ENCODE assay signal across 1 cellular context in the genomic region with DNA sequence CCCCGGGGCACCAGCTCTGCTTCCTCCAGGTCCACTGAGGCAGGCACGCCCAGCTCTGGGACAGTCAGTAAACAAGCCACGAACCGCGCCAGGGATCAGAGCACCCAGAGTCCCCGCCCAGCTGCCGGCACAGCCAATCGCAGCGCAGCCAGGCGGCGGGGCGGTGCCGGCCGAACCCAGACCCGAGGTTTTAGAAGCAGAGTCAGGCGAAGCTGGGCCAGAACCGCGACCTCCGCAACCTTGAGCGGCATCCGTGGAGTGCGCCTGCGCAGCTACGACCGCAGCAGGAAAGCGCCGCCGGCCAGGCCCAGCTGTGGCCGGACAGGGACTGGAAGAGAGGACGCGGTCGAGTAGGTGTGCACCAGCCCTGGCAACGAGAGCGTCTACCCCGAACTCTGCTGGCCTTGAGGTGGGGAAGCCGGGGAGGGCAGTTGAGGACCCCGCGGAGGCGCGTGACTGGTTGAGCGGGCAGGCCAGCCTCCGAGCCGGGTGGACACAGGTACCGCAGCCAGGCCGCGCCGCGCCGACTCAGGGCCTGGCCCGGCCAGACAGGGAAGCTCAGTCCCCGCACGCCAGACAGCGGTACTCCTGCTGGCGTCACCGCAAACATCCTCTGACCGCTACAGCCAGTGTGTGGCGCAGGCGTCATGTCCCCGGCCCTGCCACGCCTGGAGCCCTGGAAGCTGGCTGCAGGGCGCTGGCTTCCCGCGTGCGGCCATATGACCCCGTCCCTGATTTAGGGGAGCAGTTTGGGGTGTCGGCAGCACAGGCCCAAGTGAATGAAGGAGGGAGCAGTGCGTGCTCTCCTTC.
TF ChIP-seq lines count a peak whose summit lies in the region.

A gene (plus strand): TSS at position 220 of the 810 bp plus-strand sequence. CDS start 1,485 bp downstream, outside the sequence.

TF ChIP-seq in HepG2, 621 proteins besides CTCF, POLR2A, EP300 and RAD21 (continued from another document and continues in another):
- TF ChIP-seq PITX1 (CRISPR knock-in tag; IDR thresholded peaks at IDR 0.05) (peak; percentile 31; the same call in 1 of the 2 replicates), PHF20 (CRISPR knock-in tag; IDR thresholded peaks at IDR 0.05) (no peak), ZNF570 (CRISPR knock-in tag; IDR thresholded peaks at IDR 0.05; ENCODE audit: borderline replicate concordance) (no peak), ZNF343 (CRISPR knock-in tag; IDR thresholded peaks at IDR 0.05) (peak; percentile 96), NR2C2 (CRISPR knock-in tag; IDR thresholded peaks at IDR 0.05; ENCODE audit: borderline replicate concordance) (peak; percentile 72), TOE1 (CRISPR knock-in tag; IDR thresholded peaks at IDR 0.05) (0 out of 2 replicates have a peak, but pooled peaks have one; percentile 31), KMT2B (CRISPR knock-in tag; IDR thresholded peaks at IDR 0.05) (peak; percentile 56; the same call in 1 of the 2 replicates), ARHGAP35 (CRISPR knock-in tag; IDR thresholded peaks at IDR 0.05; ENCODE audit: borderline replicate concordance) (peak; percentile 70), TARDBP (CRISPR knock-in tag; IDR thresholded peaks at IDR 0.05) (peak; percentile 51; the same call in 1 of the 2 replicates), TBL1XR1 (IDR thresholded peaks at IDR 0.05; ENCODE audit: borderline replicate concordance, low read length, partially characterized antibody) (no peak), ZNF644 (CRISPR knock-in tag; IDR thresholded peaks at IDR 0.05; ENCODE audit: low read depth) (no peak), ONECUT2 (CRISPR knock-in tag; IDR thresholded peaks at IDR 0.05) (peak; percentile 25; the same call in 1 of the 2 replicates), BORCS8-MEF2B (CRISPR knock-in tag; IDR thresholded peaks at IDR 0.05) (no peak), AKAP8 (CRISPR knock-in tag; IDR thresholded peaks at IDR 0.05) (peak; percentile 81; the same call in 1 of the 2 replicates), ETV6 (CRISPR knock-in tag; conservative IDR thresholded peaks at IDR 0.05) (peak; percentile 68), MED1 (CRISPR knock-in tag; IDR thresholded peaks at IDR 0.05) (peak; percentile 66), GPN1 (CRISPR knock-in tag; IDR thresholded peaks at IDR 0.05; ENCODE audit: borderline replicate concordance) (no peak), ZNF256 (CRISPR knock-in tag; conservative IDR thresholded peaks at IDR 0.05) (peak; percentile 93), ZMYM2 (CRISPR knock-in tag; IDR thresholded peaks at IDR 0.05) (peak; percentile 85), ZNF629 (CRISPR knock-in tag; conservative IDR thresholded peaks at IDR 0.05) (no peak; the same call in 1 of the 2 replicates), ZNF550 (CRISPR knock-in tag; IDR thresholded peaks at IDR 0.05; ENCODE audit: borderline replicate concordance) (peak; percentile 95; the same call in 1 of the 2 replicates), NFE2L2 (IDR thresholded peaks at IDR 0.05; ENCODE audit: low read length) (no peak), SMAD3 (CRISPR knock-in tag; IDR thresholded peaks at IDR 0.05) (peak; percentile 62; the same call in 1 of the 2 replicates), IRX3 (CRISPR knock-in tag; IDR thresholded peaks at IDR 0.05; ENCODE audit: borderline replicate concordance, low read depth) (0 out of 2 replicates have a peak, but pooled peaks have one; percentile 19), ZNF33B (CRISPR knock-in tag; IDR thresholded peaks at IDR 0.05) (peak; percentile 68; the same call in 1 of the 2 replicates), ZNF17 (CRISPR knock-in tag; IDR thresholded peaks at IDR 0.05) (no peak), ARNT2 (CRISPR knock-in tag; IDR thresholded peaks at IDR 0.05; ENCODE audit: low read depth) (peak; percentile 91), ZNF260 (CRISPR knock-in tag; IDR thresholded peaks at IDR 0.05; ENCODE audit: borderline replicate concordance, low read depth) (0 out of 2 replicates have a peak, but pooled peaks have one; percentile 23), BCL6 (CRISPR knock-in tag; IDR thresholded peaks at IDR 0.05) (peak; percentile 42)
- TF ChIP-seq, protein P1, sequence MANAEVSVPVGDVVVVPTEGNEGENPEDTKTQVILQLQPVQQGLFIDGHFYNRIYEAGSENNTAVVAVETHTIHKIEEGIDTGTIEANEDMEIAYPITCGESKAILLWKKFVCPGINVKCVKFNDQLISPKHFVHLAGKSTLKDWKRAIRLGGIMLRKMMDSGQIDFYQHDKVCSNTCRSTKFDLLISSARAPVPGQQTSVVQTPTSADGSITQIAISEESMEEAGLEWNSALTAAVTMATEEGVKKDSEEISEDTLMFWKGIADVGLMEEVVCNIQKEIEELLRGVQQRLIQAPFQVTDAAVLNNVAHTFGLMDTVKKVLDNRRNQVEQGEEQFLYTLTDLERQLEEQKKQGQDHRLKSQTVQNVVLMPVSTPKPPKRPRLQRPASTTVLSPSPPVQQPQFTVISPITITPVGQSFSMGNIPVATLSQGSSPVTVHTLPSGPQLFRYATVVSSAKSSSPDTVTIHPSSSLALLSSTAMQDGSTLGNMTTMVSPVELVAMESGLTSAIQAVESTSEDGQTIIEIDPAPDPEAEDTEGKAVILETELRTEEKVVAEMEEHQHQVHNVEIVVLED (CRISPR knock-in tag; IDR thresholded peaks at IDR 0.05; ENCODE audit: borderline replicate concordance), result peak; percentile 50; the same call in 1 of the 2 replicates
- TF ChIP-seq, protein P2, sequence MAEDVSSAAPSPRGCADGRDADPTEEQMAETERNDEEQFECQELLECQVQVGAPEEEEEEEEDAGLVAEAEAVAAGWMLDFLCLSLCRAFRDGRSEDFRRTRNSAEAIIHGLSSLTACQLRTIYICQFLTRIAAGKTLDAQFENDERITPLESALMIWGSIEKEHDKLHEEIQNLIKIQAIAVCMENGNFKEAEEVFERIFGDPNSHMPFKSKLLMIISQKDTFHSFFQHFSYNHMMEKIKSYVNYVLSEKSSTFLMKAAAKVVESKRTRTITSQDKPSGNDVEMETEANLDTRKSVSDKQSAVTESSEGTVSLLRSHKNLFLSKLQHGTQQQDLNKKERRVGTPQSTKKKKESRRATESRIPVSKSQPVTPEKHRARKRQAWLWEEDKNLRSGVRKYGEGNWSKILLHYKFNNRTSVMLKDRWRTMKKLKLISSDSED (CRISPR knock-in tag; IDR thresholded peaks at IDR 0.05), result peak; percentile 92
- TF ChIP-seq, protein P3, sequence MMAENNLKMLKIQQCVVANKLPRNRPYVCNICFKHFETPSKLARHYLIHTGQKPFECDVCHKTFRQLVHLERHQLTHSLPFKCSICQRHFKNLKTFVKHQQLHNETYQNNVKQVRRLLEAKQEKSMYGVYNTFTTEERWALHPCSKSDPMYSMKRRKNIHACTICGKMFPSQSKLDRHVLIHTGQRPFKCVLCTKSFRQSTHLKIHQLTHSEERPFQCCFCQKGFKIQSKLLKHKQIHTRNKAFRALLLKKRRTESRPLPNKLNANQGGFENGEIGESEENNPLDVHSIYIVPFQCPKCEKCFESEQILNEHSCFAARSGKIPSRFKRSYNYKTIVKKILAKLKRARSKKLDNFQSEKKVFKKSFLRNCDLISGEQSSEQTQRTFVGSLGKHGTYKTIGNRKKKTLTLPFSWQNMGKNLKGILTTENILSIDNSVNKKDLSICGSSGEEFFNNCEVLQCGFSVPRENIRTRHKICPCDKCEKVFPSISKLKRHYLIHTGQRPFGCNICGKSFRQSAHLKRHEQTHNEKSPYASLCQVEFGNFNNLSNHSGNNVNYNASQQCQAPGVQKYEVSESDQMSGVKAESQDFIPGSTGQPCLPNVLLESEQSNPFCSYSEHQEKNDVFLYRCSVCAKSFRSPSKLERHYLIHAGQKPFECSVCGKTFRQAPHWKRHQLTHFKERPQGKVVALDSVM (CRISPR knock-in tag; IDR thresholded peaks at IDR 0.05), result peak; percentile 30; the same call in 1 of the 2 replicates
- TF ChIP-seq, protein P4, sequence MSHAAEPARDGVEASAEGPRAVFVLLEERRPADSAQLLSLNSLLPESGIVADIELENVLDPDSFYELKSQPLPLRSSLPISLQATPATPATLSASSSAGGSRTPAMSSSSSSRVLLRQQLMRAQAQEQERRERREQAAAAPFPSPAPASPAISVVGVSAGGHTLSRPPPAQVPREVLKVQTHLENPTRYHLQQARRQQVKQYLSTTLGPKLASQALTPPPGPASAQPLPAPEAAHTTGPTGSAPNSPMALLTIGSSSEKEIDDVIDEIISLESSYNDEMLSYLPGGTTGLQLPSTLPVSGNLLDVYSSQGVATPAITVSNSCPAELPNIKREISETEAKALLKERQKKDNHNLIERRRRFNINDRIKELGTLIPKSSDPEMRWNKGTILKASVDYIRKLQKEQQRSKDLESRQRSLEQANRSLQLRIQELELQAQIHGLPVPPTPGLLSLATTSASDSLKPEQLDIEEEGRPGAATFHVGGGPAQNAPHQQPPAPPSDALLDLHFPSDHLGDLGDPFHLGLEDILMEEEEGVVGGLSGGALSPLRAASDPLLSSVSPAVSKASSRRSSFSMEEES (CRISPR knock-in tag; IDR thresholded peaks at IDR 0.05), result peak; percentile 54; the same call in 1 of the 2 replicates
- TF ChIP-seq, protein P5, sequence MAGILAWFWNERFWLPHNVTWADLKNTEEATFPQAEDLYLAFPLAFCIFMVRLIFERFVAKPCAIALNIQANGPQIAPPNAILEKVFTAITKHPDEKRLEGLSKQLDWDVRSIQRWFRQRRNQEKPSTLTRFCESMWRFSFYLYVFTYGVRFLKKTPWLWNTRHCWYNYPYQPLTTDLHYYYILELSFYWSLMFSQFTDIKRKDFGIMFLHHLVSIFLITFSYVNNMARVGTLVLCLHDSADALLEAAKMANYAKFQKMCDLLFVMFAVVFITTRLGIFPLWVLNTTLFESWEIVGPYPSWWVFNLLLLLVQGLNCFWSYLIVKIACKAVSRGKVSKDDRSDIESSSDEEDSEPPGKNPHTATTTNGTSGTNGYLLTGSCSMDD (CRISPR knock-in tag; IDR thresholded peaks at IDR 0.05), result no peak
- TF ChIP-seq, protein P6, sequence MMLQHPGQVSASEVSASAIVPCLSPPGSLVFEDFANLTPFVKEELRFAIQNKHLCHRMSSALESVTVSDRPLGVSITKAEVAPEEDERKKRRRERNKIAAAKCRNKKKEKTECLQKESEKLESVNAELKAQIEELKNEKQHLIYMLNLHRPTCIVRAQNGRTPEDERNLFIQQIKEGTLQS (CRISPR knock-in tag; IDR thresholded peaks at IDR 0.05), result peak; percentile 50; the same call in 1 of the 2 replicates
- TF ChIP-seq, protein P7, sequence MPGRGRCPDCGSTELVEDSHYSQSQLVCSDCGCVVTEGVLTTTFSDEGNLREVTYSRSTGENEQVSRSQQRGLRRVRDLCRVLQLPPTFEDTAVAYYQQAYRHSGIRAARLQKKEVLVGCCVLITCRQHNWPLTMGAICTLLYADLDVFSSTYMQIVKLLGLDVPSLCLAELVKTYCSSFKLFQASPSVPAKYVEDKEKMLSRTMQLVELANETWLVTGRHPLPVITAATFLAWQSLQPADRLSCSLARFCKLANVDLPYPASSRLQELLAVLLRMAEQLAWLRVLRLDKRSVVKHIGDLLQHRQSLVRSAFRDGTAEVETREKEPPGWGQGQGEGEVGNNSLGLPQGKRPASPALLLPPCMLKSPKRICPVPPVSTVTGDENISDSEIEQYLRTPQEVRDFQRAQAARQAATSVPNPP (CRISPR knock-in tag; IDR thresholded peaks at IDR 0.05), result 0 out of 2 replicates have a peak, but pooled peaks have one; percentile 44
- TF ChIP-seq, protein P8, sequence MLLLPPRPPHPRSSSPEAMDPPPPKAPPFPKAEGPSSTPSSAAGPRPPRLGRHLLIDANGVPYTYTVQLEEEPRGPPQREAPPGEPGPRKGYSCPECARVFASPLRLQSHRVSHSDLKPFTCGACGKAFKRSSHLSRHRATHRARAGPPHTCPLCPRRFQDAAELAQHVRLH (CRISPR knock-in tag; IDR thresholded peaks at IDR 0.05; ENCODE audit: borderline replicate concordance, low read depth), result no peak
- TF ChIP-seq, protein P9, sequence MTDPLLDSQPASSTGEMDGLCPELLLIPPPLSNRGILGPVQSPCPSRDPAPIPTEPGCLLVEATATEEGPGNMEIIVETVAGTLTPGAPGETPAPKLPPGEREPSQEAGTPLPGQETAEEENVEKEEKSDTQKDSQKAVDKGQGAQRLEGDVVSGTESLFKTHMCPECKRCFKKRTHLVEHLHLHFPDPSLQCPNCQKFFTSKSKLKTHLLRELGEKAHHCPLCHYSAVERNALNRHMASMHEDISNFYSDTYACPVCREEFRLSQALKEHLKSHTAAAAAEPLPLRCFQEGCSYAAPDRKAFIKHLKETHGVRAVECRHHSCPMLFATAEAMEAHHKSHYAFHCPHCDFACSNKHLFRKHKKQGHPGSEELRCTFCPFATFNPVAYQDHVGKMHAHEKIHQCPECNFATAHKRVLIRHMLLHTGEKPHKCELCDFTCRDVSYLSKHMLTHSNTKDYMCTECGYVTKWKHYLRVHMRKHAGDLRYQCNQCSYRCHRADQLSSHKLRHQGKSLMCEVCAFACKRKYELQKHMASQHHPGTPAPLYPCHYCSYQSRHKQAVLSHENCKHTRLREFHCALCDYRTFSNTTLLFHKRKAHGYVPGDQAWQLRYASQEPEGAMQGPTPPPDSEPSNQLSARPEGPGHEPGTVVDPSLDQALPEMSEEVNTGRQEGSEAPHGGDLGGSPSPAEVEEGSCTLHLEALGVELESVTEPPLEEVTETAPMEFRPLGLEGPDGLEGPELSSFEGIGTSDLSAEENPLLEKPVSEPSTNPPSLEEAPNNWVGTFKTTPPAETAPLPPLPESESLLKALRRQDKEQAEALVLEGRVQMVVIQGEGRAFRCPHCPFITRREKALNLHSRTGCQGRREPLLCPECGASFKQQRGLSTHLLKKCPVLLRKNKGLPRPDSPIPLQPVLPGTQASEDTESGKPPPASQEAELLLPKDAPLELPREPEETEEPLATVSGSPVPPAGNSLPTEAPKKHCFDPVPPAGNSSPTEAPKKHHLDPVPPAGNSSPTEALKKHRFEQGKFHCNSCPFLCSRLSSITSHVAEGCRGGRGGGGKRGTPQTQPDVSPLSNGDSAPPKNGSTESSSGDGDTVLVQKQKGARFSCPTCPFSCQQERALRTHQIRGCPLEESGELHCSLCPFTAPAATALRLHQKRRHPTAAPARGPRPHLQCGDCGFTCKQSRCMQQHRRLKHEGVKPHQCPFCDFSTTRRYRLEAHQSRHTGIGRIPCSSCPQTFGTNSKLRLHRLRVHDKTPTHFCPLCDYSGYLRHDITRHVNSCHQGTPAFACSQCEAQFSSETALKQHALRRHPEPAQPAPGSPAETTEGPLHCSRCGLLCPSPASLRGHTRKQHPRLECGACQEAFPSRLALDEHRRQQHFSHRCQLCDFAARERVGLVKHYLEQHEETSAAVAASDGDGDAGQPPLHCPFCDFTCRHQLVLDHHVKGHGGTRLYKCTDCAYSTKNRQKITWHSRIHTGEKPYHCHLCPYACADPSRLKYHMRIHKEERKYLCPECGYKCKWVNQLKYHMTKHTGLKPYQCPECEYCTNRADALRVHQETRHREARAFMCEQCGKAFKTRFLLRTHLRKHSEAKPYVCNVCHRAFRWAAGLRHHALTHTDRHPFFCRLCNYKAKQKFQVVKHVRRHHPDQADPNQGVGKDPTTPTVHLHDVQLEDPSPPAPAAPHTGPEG (CRISPR knock-in tag; IDR thresholded peaks at IDR 0.05), result peak; percentile 84
- TF ChIP-seq, protein P10, sequence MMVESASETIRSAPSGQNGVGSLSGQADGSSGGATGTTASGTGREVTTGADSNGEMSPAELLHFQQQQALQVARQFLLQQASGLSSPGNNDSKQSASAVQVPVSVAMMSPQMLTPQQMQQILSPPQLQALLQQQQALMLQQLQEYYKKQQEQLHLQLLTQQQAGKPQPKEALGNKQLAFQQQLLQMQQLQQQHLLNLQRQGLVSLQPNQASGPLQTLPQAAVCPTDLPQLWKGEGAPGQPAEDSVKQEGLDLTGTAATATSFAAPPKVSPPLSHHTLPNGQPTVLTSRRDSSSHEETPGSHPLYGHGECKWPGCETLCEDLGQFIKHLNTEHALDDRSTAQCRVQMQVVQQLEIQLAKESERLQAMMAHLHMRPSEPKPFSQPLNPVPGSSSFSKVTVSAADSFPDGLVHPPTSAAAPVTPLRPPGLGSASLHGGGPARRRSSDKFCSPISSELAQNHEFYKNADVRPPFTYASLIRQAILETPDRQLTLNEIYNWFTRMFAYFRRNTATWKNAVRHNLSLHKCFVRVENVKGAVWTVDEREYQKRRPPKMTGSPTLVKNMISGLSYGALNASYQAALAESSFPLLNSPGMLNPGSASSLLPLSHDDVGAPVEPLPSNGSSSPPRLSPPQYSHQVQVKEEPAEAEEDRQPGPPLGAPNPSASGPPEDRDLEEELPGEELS (CRISPR knock-in tag; IDR thresholded peaks at IDR 0.05), result peak; percentile 37; the same call in 1 of the 2 replicates
